In genomic region chr6:28531479-28532128, GRCh38 we compare ENCODE assay signal across 1 cellular context.
TF ChIP-seq lines count a peak whose summit lies in the region.

No MANE protein-coding gene starts in this region.

TF ChIP-seq in SK-N-SH, 30 proteins besides CTCF, POLR2A, EP300 and RAD21 (continued from another document):
- no peak for TF ChIP-seq YY1 (IDR thresholded peaks at IDR 0.05; ENCODE audit: low read depth)
- TF ChIP-seq NFIC (IDR thresholded peaks at IDR 0.05; ENCODE audit: borderline replicate concordance) = no peak
- no peak for TF ChIP-seq GABPA (IDR thresholded peaks at IDR 0.05; ENCODE audit: low read depth)
- no peak for TF ChIP-seq JUND (IDR thresholded peaks at IDR 0.05)
- TF ChIP-seq FOXM1 (IDR thresholded peaks at IDR 0.05; ENCODE audit: low read depth) = no peak
- no peak for TF ChIP-seq GATA2 (CRISPR knock-in tag; IDR thresholded peaks at IDR 0.05)
- TF ChIP-seq, protein P1, sequence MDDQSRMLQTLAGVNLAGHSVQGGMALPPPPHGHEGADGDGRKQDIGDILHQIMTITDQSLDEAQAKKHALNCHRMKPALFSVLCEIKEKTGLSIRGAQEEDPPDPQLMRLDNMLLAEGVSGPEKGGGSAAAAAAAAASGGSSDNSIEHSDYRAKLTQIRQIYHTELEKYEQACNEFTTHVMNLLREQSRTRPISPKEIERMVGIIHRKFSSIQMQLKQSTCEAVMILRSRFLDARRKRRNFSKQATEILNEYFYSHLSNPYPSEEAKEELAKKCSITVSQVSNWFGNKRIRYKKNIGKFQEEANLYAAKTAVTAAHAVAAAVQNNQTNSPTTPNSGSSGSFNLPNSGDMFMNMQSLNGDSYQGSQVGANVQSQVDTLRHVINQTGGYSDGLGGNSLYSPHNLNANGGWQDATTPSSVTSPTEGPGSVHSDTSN (IDR thresholded peaks at IDR 0.05) = no peak
- TF ChIP-seq TCF12 (IDR thresholded peaks at IDR 0.05) = no peak
- no peak for TF ChIP-seq RFX5 (IDR thresholded peaks at IDR 0.05; ENCODE audit: low read length)
- no peak for TF ChIP-seq ZBTB33 (IDR thresholded peaks at IDR 0.05; ENCODE audit: borderline replicate concordance, low read depth)
- no peak for TF ChIP-seq USF2 (IDR thresholded peaks at IDR 0.05; ENCODE audit: borderline replicate concordance, low read depth, low read length)
- no peak for TF ChIP-seq EZH2phosphoT487 (IDR thresholded peaks at IDR 0.05; ENCODE audit: borderline replicate concordance, low read depth)
- TF ChIP-seq MXI1 (IDR thresholded peaks at IDR 0.05; ENCODE audit: low read depth, low read length) = no peak
